Comparison of ENCODE assay signal across 9 cellular contexts in genomic region chr4:156999175-156999517, GRCh38. TPM values are rescaled to one million over a fixed set of nuclear protein-coding genes. Genes with fewer than 3 reads are reported as not detected.
DNase-seq lines count a peak whose midpoint lies in the region; ATAC-seq and TF ChIP-seq lines count a peak whose summit lies in the region.
"Had no signal": no experiment of that assay in that cellular context is flagged by ENCODE, and none has a peak within 500 bp of the region (broad histone marks: within the 10 kb centered on the region; RNA-seq: fewer than 3 reads in every experiment).

No MANE protein-coding gene starts in this region.

- ATAC-seq in gastroesophageal sphincter = peak; percentile 62
- no peak for ATAC-seq in GM18861 (IDR thresholded peaks at IDR 0.05; ENCODE audit: unreplicated experiment)
- no peak for ATAC-seq in HG02763 (IDR thresholded peaks at IDR 0.05; ENCODE audit: unreplicated experiment)

- H3K4me1 ChIP-seq in SJSA1 (replicated peaks) (peaks cover 37% of the 10 kb centered on the region), gastroesophageal sphincter (peaks cover 0 to 11% (median 0%) of the 10 kb centered on the region in 3 donors), smooth muscle cell (ENCODE audit: low read depth) (peaks cover 4% of the 10 kb centered on the region)

- H3K9me3 ChIP-seq in SJSA1 (replicated peaks) (no peaks in the 10 kb centered on the region; the same call in 1 of the 2 replicates), gastroesophageal sphincter (peaks cover 0 to 18% (median 0%) of the 10 kb centered on the region in 3 donors), smooth muscle cell (replicated peaks; ENCODE audit: low read depth) (no peaks in the 10 kb centered on the region), WERI-Rb-1 (ENCODE audit: severe bottlenecking) (no peaks in the 10 kb centered on the region)

- TF ChIP-seq CTCF in gastroesophageal sphincter (IDR thresholded peaks at IDR 0.05) (no peak), smooth muscle cell (IDR thresholded peaks at IDR 0.05; ENCODE audit: borderline replicate concordance, insufficient read depth, poor library complexity, severe bottlenecking) (no peak), WERI-Rb-1 (IDR thresholded peaks at IDR 0.05; ENCODE audit: low read depth, low read length) (no peak)

- WGBS in gastroesophageal sphincter (ENCODE audit: low coverage in 1 of 2), 2 donors = 5 to 8% methylated on average over 2 of the region's 2 CpGs
- 8% methylated on average over 2 of the region's 2 CpGs for WGBS in smooth muscle cell (ENCODE audit: low lambda C conversion rate)

- H3K27ac ChIP-seq in SJSA1 = peak overlapping the region; percentile 94
- H3K27ac ChIP-seq in gastroesophageal sphincter = no peak overlapping the region
- peak overlapping the region; percentile 84 for H3K27ac ChIP-seq in smooth muscle cell (ENCODE audit: low read depth)
- no peak overlapping the region for H3K27ac ChIP-seq in WERI-Rb-1
- H3K27ac ChIP-seq: tibial nerve had no signal

- H3K36me3 ChIP-seq in SJSA1 = no peaks in the 10 kb centered on the region; the same call in 1 of the 2 replicates
- no peaks in the 10 kb centered on the region for H3K36me3 ChIP-seq in gastroesophageal sphincter
- H3K36me3 ChIP-seq in smooth muscle cell (ENCODE audit: low read depth) = no peaks in the 10 kb centered on the region
- no peaks in the 10 kb centered on the region for H3K36me3 ChIP-seq in WERI-Rb-1

- peak overlapping the region; percentile 72 for H3K4me2 ChIP-seq in smooth muscle cell

- TF ChIP-seq EP300 in gastroesophageal sphincter (IDR thresholded peaks at IDR 0.05) = no peak

- H3K4me3 ChIP-seq in SJSA1 (no peak overlapping the region), gastroesophageal sphincter (no peak overlapping the region), smooth muscle cell (no peak overlapping the region), WERI-Rb-1 (ENCODE audit: low read depth, low read length) (no peak overlapping the region)
- H3K4me3 ChIP-seq: tibial nerve had no signal

- DNase-seq in HK-2 (ENCODE audit: unreplicated experiment) = peak; percentile 67
- DNase-seq in SJSA1 (ENCODE audit: low read depth in 1 of 2, low spot score in 2 of 2) = peak; percentile 93 to 99
- DNase-seq in smooth muscle cell (lab: John Stamatoyannopoulos, UW; ENCODE audit: unreplicated experiment) = no peak
- DNase-seq in WERI-Rb-1 = no peak
- DNase-seq in GDM1 (lab: John Stamatoyannopoulos, UW) = no peak

- H3K27me3 ChIP-seq in SJSA1 (replicated peaks) (no peaks in the 10 kb centered on the region), gastroesophageal sphincter (no peaks in the 10 kb centered on the region), smooth muscle cell (ENCODE audit: low read depth) (no peaks in the 10 kb centered on the region), WERI-Rb-1 (ENCODE audit: insufficient read depth, low read depth, severe bottlenecking) (no peaks in the 10 kb centered on the region)
- H3K27me3 ChIP-seq: tibial nerve had no signal

- H3K79me2 ChIP-seq in smooth muscle cell (ENCODE audit: low read depth) = no peaks in the 10 kb centered on the region

- no peak for TF ChIP-seq POLR2A in gastroesophageal sphincter (IDR thresholded peaks at IDR 0.05)

- H3K9ac ChIP-seq in smooth muscle cell (ENCODE audit: low read depth) = peak overlapping the region; percentile 40

- H3F3A ChIP-seq in smooth muscle cell (ENCODE audit: low read depth) = peaks cover 13% of the 10 kb centered on the region

- peak overlapping the region; percentile 40 for H2AFZ ChIP-seq in smooth muscle cell (ENCODE audit: low read depth)

- no peaks in the 10 kb centered on the region for H4K20me1 ChIP-seq in smooth muscle cell (ENCODE audit: low read depth)

RNA-seq across cellular contexts. Expression of gene PDGFC, which starts 27.5 kb away (rescaled TPM):
- 63.0 and 73.1 TPM in 2 replicates for total RNA-seq in SJSA1 (2014; rRNA removed; shearing (Covaris generic))
- total RNA-seq in gastroesophageal sphincter (10 to 100 TPM; 28.0 to 43.9 (median 34.8) TPM), smooth muscle cell (135 and 165 TPM in 2 replicates)
- polyA plus RNA-seq in smooth muscle cell = 56.5 and 77.8 TPM in 2 replicates

Comparison
In these comparisons a context has a peak if more than half of its experiments do, and no peak if none do; other contexts are left out.
1. DNase-seq: peak in HK-2 (single experiment) and SJSA1 (2 of 2); none in smooth muscle cell (single experiment), WERI-Rb-1 (single experiment) and GDM1 (single experiment).
2. H3K27ac ChIP-seq: peak in SJSA1 (single experiment) and smooth muscle cell (single experiment); none in gastroesophageal sphincter (0 of 4) and WERI-Rb-1 (single experiment).